In the genomic region with DNA sequence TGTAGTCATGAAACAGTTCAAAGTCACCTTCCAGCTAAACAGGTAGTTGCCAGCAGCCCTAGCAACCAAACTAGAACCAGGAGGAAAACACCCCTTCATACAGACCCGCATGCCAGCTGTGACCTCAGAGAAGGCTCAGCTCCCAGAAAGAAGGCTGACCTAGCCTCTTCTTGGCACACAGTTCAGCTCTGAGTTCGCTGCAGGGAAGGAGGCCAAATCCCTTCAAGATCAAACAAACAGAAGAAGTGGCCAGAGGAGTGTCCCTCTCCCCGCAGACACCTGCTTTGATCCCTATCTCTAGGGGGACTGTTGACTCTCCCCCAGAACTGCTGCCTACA, we compare ENCODE assay signal across 11 cellular contexts. TPM values are rescaled to one million over a fixed set of nuclear protein-coding genes. Genes with fewer than 3 reads are reported as not detected.
DNase-seq lines count a peak whose midpoint lies in the region; ATAC-seq and TF ChIP-seq lines count a peak whose summit lies in the region.
"Had no signal": no experiment of that assay in that cellular context is flagged by ENCODE, and none has a peak within 500 bp of the region (broad histone marks: within the 10 kb centered on the region; RNA-seq: fewer than 3 reads in every experiment).

No MANE protein-coding gene starts in this region.

- DNase-seq in Right ventricle myocardium inferior (ENCODE audit: missing footprints): no peak
- no peak for DNase-seq in left ventricle myocardium inferior
- peak; percentile 43 for DNase-seq in globus pallidus (ENCODE audit: low spot score)
- peak; percentile 75 for DNase-seq in stomach
- DNase-seq in dorsolateral prefrontal cortex: no peak
- no peak for DNase-seq in HK-2 (ENCODE audit: unreplicated experiment)
- DNase-seq in NCI-H1694 (lab: John Stamatoyannopoulos, UW): no peak
- DNase-seq: NCI-H187 treated with DMSO at 0.1 percent for 48 hours; SIG-M5; stimulated activated CD4-positive, alpha-beta T cell treated with anti-CD3 and anti-CD28 coated beads, Interleukin-15, amount 100 ng/mL, for 24 hours had no signal

- ATAC-seq in Right ventricle myocardium inferior: peak; percentile 42
- no peak for ATAC-seq in activated T-helper 17 cell treated with anti-CD3 and anti-CD28 coated beads, Interleukin-2, amount 50 U/mL, for 72 hours (replicated peaks)

- WGBS in stomach, 5 donors: 19 to 31% (median 20%) methylated on average over 3 of the region's 3 CpGs

- H3K4me1 Mint-ChIP-seq in activated T-helper 17 cell treated with anti-CD3 and anti-CD28 coated beads, Interleukin-2, amount 50 U/mL, for 72 hours: peaks cover 23% of the 10 kb centered on the region

- peaks cover 44% of the 10 kb centered on the region for H3K36me3 Mint-ChIP-seq in activated T-helper 17 cell treated with anti-CD3 and anti-CD28 coated beads, Interleukin-2, amount 50 U/mL, for 72 hours (ENCODE audit: low read depth)

- H3K4me3 Mint-ChIP-seq in activated T-helper 17 cell treated with anti-CD3 and anti-CD28 coated beads, Interleukin-2, amount 50 U/mL, for 72 hours: no peak overlapping the region

- no peaks in the 10 kb centered on the region for H3K9me3 ChIP-seq in left ventricle myocardium inferior (replicated peaks)
- H3K9me3 ChIP-seq in stomach: no peaks in the 10 kb centered on the region

- TF ChIP-seq EP300 in stomach (IDR thresholded peaks at IDR 0.05): no peak

- H3K27me3 ChIP-seq in left ventricle myocardium inferior (ENCODE audit: low read depth): no peaks in the 10 kb centered on the region
- H3K27me3 ChIP-seq in stomach: no peaks in the 10 kb centered on the region
- no peaks in the 10 kb centered on the region for H3K27me3 ChIP-seq in dorsolateral prefrontal cortex

- H3K27ac ChIP-seq in left ventricle myocardium inferior (replicated peaks) (no peak overlapping the region), stomach (no peak overlapping the region), dorsolateral prefrontal cortex (peak overlapping the region in 11 of 59 donors; percentile 1 to 57 (median 19))

- TF ChIP-seq POLR2A in stomach (IDR thresholded peaks at IDR 0.05): no peak

- peak overlapping the region; percentile 75 for H3K27ac Mint-ChIP-seq in activated T-helper 17 cell treated with anti-CD3 and anti-CD28 coated beads, Interleukin-2, amount 50 U/mL, for 72 hours

- TF ChIP-seq CTCF in left ventricle myocardium inferior (IDR thresholded peaks at IDR 0.05; ENCODE audit: borderline replicate concordance) (no peak), stomach (IDR thresholded peaks at IDR 0.05) (no peak), dorsolateral prefrontal cortex (IDR thresholded peaks at IDR 0.05 in 54 of 56, conservative IDR thresholded peaks at IDR 0.05 in 2 of 56; ENCODE audit: low read depth in 1 of 56, partially characterized antibody in 56 of 56) (no peak)

- no peaks in the 10 kb centered on the region for H3K9me3 Mint-ChIP-seq in activated T-helper 17 cell treated with anti-CD3 and anti-CD28 coated beads, Interleukin-2, amount 50 U/mL, for 72 hours

- H3K36me3 ChIP-seq in left ventricle myocardium inferior (no peaks in the 10 kb centered on the region), stomach (no peaks in the 10 kb centered on the region)

- H3K4me3 ChIP-seq in left ventricle myocardium inferior (no peak overlapping the region), stomach (no peak overlapping the region), dorsolateral prefrontal cortex (no peak overlapping the region)

- H3K4me1 ChIP-seq in left ventricle myocardium inferior (peaks cover 5% of the 10 kb centered on the region), stomach (peaks cover 0 to 14% (median 5%) of the 10 kb centered on the region in 4 donors)

- intact Hi-C loops in Right ventricle myocardium inferior (cut with DNase I): no loop called here
- intact Hi-C loops in left ventricle myocardium inferior (cut with micrococcal nuclease): no loop called here
- intact Hi-C loops in stomach (cut with DNase I; ENCODE audit: low total_unique reads): no loop called here
- intact Hi-C loops in dorsolateral prefrontal cortex (cut with DNase I): no loop called here

- H3K27me3 Mint-ChIP-seq in activated T-helper 17 cell treated with anti-CD3 and anti-CD28 coated beads, Interleukin-2, amount 50 U/mL, for 72 hours: no peaks in the 10 kb centered on the region

RNA-seq across cellular contexts. Expression of a gene that starts 56.0 kb away (rescaled TPM):
- total RNA-seq in Right ventricle myocardium inferior (260 TPM), left ventricle myocardium inferior (238 TPM), stomach (100 to 1,000 TPM in 2 of 5 donors, 10 to 100 TPM in 3; 51.6 to 118 (median 64.7) TPM), dorsolateral prefrontal cortex (10 to 100 TPM; 23.3 to 43.1 (median 31.6) TPM)
- total RNA-seq in activated T-helper 17 cell treated with anti-CD3 and anti-CD28 coated beads, Interleukin-2, amount 50 U/mL, for 72 hours: 10 to 100 TPM; 26.8 to 36.5 TPM
- polyA plus RNA-seq in stomach: 10 to 100 TPM; 59.6 to 70.3 (median 64.8) TPM

Comparison
In these comparisons a context has a peak if more than half of its experiments do, and no peak if none do; other contexts are left out.
1. DNase-seq: peak in globus pallidus (single experiment) and stomach (single experiment); none in Right ventricle myocardium inferior (single experiment), left ventricle myocardium inferior (single experiment), dorsolateral prefrontal cortex (0 of 10), HK-2 (single experiment) and NCI-H1694 (single experiment).